Comparison of ENCODE assay signal across 33 cellular contexts in genomic region chr14:99058542-99058941, GRCh38.
"Had no signal": no experiment of that assay in that cellular context is flagged by ENCODE, and none has a peak within 500 bp of the region (broad histone marks: within the 10 kb centered on the region; RNA-seq: fewer than 3 reads in every experiment).

No MANE protein-coding gene starts in this region.

- H3K4me1 ChIP-seq: adrenal gland, ascending aorta, body of pancreas, breast epithelium had no signal

- H3K36me3 ChIP-seq: adrenal gland, ascending aorta, brain microvascular endothelial cell, breast epithelium, cardiac muscle cell had no signal

- ATAC-seq: activated naive CD4-positive, alpha-beta T cell treated with anti-CD3 and anti-CD28 coated beads, Interleukin-2, amount 50 U/mL, for 72 hours; activated naive CD8-positive, alpha-beta T cell treated with anti-CD3 and anti-CD28 coated beads, Interleukin-2, amount 50 U/mL, for 24 hours; activated T-cell treated with anti-CD3 and anti-CD28 coated beads, Interleukin-2, amount 50 U/mL, for 4 hours; activated T-cell treated with anti-CD3 and anti-CD28 coated beads, Interleukin-2, amount 50 U/mL, for 72 hours; activated T-helper 17 cell treated with anti-CD3 and anti-CD28 coated beads, Interleukin-2, amount 50 U/mL, for 72 hours; body of pancreas had no signal

- H3K27ac ChIP-seq: adrenal gland, ascending aorta, body of pancreas, brain microvascular endothelial cell, breast epithelium, cardiac muscle cell had no signal

- DNase-seq: activated effector memory CD4-positive, alpha-beta T cell treated with anti-CD3 and anti-CD28 coated beads, Interleukin-2, amount 50 U/mL, for 16 hours; activated effector memory CD4-positive, alpha-beta T cell treated with Interleukin-2 at 50 U/mL for 16 hours; activated gamma-delta T cell; activated gamma-delta T cell treated with Interleukin-2 at 50 U/mL for 16 hours; activated naive CD4-positive, alpha-beta T cell; activated naive CD4-positive, alpha-beta T cell treated with anti-CD3 and anti-CD28 coated beads for 36 hours; activated naive CD4-positive, alpha-beta T cell treated with anti-CD3 and anti-CD28 coated beads, Interleukin-2, amount 10 ng/mL, durations not matched to agents 7 days and 5 days; activated naive CD4-positive, alpha-beta T cell treated with anti-CD3 and anti-CD28 coated beads, Interleukin-2, amount 50 U/mL, for 16 hours; activated naive CD4-positive, alpha-beta T cell treated with Interleukin-2 at 50 U/mL for 16 hours; activated naive CD8-positive, alpha-beta T cell treated with anti-CD3 and anti-CD28 coated beads for 36 hours; activated naive CD8-positive, alpha-beta T cell treated with anti-CD3 and anti-CD28 coated beads, Interleukin-2, amount 10 ng/mL, durations not matched to agents 7 days and 5 days; activated naive CD8-positive, alpha-beta T cell treated with anti-CD3 and anti-CD28 coated beads, Interleukin-2, amount 50 U/mL, for 24 hours; activated T-cell treated with anti-CD3 and anti-CD28 coated beads for 4 hours; activated T-cell treated with anti-CD3 and anti-CD28 coated beads, Interleukin-2, amount 50 U/mL, for 1 hour; activated T-cell treated with anti-CD3 and anti-CD28 coated beads, Interleukin-2, amount 50 U/mL, for 24 hours; activated T-cell treated with anti-CD3 and anti-CD28 coated beads, Interleukin-2, amount 50 U/mL, for 4 hours; activated T-cell treated with anti-CD3 and anti-CD28 coated beads, Interleukin-2, amount 50 U/mL, for 48 hours; activated T-cell treated with anti-CD3 and anti-CD28 coated beads, Interleukin-2, amount 50 U/mL, for 72 hours; adrenal gland; amniotic stem cell; amygdala; anterior cingulate cortex; aorta; body of pancreas; brain microvascular endothelial cell; caudate nucleus; central memory CD4-positive, alpha-beta T cell; cerebellar nuclear complex had no signal

- H3K9me3 ChIP-seq: adrenal gland, ascending aorta, body of pancreas had no signal

- H3K4me3 ChIP-seq: adrenal gland, ascending aorta, body of pancreas, breast epithelium, cardiac muscle cell had no signal

- H3K27me3 ChIP-seq: adrenal gland, ascending aorta, body of pancreas, brain microvascular endothelial cell, breast epithelium, cardiac muscle cell had no signal
